In genomic region chr14:100143934-100144333, GRCh38 we compare ENCODE assay signal across 25 cellular contexts. TPM values are rescaled to one million over a fixed set of nuclear protein-coding genes. Genes with fewer than 3 reads are reported as not detected.
DNase-seq lines count a peak whose midpoint lies in the region; ATAC-seq, FAIRE-seq and TF ChIP-seq lines count a peak whose summit lies in the region.
"Had no signal": no experiment of that assay in that cellular context is flagged by ENCODE, and none has a peak within 500 bp of the region (broad histone marks: within the 10 kb centered on the region; RNA-seq: fewer than 3 reads in every experiment).

No MANE protein-coding gene starts in this region.

- no peak overlapping the region for H3K4me3 Mint-ChIP-seq in effector memory CD8-positive, alpha-beta T cell
- H3K4me3 Mint-ChIP-seq: CD8-positive, alpha-beta memory T cell; HFFc6 had no signal

- TF ChIP-seq RAD21 in HepG2 (CRISPR knock-in tag; IDR thresholded peaks at IDR 0.05), result no peak

- in situ Hi-C loops in HepG2 (cut with HindIII; ENCODE audit: extremely low pct_ligation_motif_present, low pct_unique_long_range_greater_than_20kb), result loop anchor here (5.0 kb wide), 1 partner anchor 48 kb away; no protein-coding TSS in a partner anchor

- no peaks in the 10 kb centered on the region for H3K9me3 ChIP-seq in HepG2 (ENCODE audit: low read length)
- no peaks in the 10 kb centered on the region for H3K9me3 ChIP-seq in right lobe of liver
- no peaks in the 10 kb centered on the region for H3K9me3 ChIP-seq in OCI-LY7 (ENCODE audit: low read length)
- H3K9me3 ChIP-seq in upper lobe of left lung, result no peaks in the 10 kb centered on the region
- H3K9me3 ChIP-seq: HAP-1 had no signal

- no peak overlapping the region for H2AFZ ChIP-seq in HepG2 (ENCODE audit: low read length)
- no peak overlapping the region for H2AFZ ChIP-seq in OCI-LY7 (ENCODE audit: low read length)

- no peaks in the 10 kb centered on the region for H3K79me2 ChIP-seq in HepG2 (ENCODE audit: insufficient read depth, low read length)
- H3K79me2 ChIP-seq in OCI-LY7 (ENCODE audit: insufficient read depth, low read depth, low read length), result no peaks in the 10 kb centered on the region

- H3K9me3 Mint-ChIP-seq in effector memory CD8-positive, alpha-beta T cell, result no peaks in the 10 kb centered on the region
- H3K9me3 Mint-ChIP-seq: HFFc6 had no signal

- CTCF ChIA-PET in HepG2 (lab: Yijun Ruan, JAX; ENCODE audit: low intra/inter-chr PET ratio, low total read pairs), result no interaction called here
- CTCF ChIA-PET in OCI-LY7 (lab: Charles Lee; ENCODE audit: unreplicated experiment), result no interaction called here

- WGBS in HepG2 (ENCODE audit: low lambda C conversion rate), result 96% methylated on average over 23 of the region's 23 CpGs
- WGBS in right lobe of liver (ENCODE audit: insufficient coverage, low coverage, low lambda C conversion rate, missing lambda C conversion rate), result 90% methylated on average over 10 of the region's 23 CpGs
- WGBS in upper lobe of left lung, 2 donors, result 93 to 95% methylated on average over 20 to 23 of the region's 23 CpGs

- peaks cover 64% of the 10 kb centered on the region for H3K36me3 Mint-ChIP-seq in effector memory CD8-positive, alpha-beta T cell (ENCODE audit: insufficient read depth)

- no peak for TF ChIP-seq POLR2A in HepG2 (IDR thresholded peaks at IDR 0.05; ENCODE audit: insufficient read depth in 1 of 2, low read depth in 2 of 2, low read length in 2 of 2)
- TF ChIP-seq POLR2A in right lobe of liver (IDR thresholded peaks at IDR 0.05), result no peak
- no peak for TF ChIP-seq POLR2A in upper lobe of left lung (IDR thresholded peaks at IDR 0.05)

- no peak for TF ChIP-seq CTCF in HepG2 (CRISPR knock-in tag; IDR thresholded peaks at IDR 0.05)
- no peak for TF ChIP-seq CTCF in right lobe of liver (IDR thresholded peaks at IDR 0.05)
- TF ChIP-seq CTCF in OCI-LY7 (conservative IDR thresholded peaks at IDR 0.05; ENCODE audit: low read length), result no peak
- TF ChIP-seq CTCF in upper lobe of left lung (IDR thresholded peaks at IDR 0.05), result no peak

- H4K20me1 ChIP-seq in HepG2 (ENCODE audit: insufficient read depth, low read length), result no peaks in the 10 kb centered on the region
- no peaks in the 10 kb centered on the region for H4K20me1 ChIP-seq in OCI-LY7 (ENCODE audit: insufficient read depth, low read length)

- BruUV-seq in HepG2 (replicated peaks; lab: Mats Ljungman, UMichigan), result no TSS peak
- TSS peak; percentile 55 for BruUV-seq in OCI-LY7 (replicated peaks; lab: Mats Ljungman, UMichigan)

- H3K9me2 ChIP-seq in OCI-LY7 (ENCODE audit: insufficient read depth, low read length), result no peaks in the 10 kb centered on the region

- POLR2A ChIA-PET in HepG2 (lab: Yijun Ruan, JAX) (interaction anchor here (1.5 to 3.3 kb wide), 2 partner anchors 12 to 50 kb away, joined by 5 to 33 read pairs; no protein-coding TSS in a partner anchor), OCI-LY7 (lab: Charles Lee) (no interaction called here)

- H3K9ac ChIP-seq in HepG2 (ENCODE audit: insufficient read depth, low read depth, low read length), result no peak overlapping the region

- H3K4me1 ChIP-seq in HepG2 (ENCODE audit: insufficient read depth, low read length), result peaks cover 68% of the 10 kb centered on the region
- peaks cover 0 to 13% (median 0%) of the 10 kb centered on the region in 4 donors for H3K4me1 ChIP-seq in right lobe of liver
- peaks cover 22% of the 10 kb centered on the region for H3K4me1 ChIP-seq in OCI-LY7 (ENCODE audit: insufficient read depth, low read length, poor library complexity, severe bottlenecking)
- H3K4me1 ChIP-seq in upper lobe of left lung, result peaks cover 54 to 77% (median 63%) of the 10 kb centered on the region in 4 donors
- H3K4me1 ChIP-seq: HAP-1 had no signal

- H3K36me3 ChIP-seq in HepG2 (replicated peaks in 1 of 2; ENCODE audit: control insufficient read depth in 1 of 2, insufficient read depth in 2 of 2, low read length in 2 of 2) (no peaks in the 10 kb centered on the region), right lobe of liver (peaks cover 0 to 2% (median 0%) of the 10 kb centered on the region in 4 donors), OCI-LY7 (ENCODE audit: insufficient read depth, low read length) (peaks cover 14% of the 10 kb centered on the region; the same call in 1 of the 2 replicates), upper lobe of left lung (peaks cover 0 to 11% (median 6%) of the 10 kb centered on the region in 4 donors)
- H3K36me3 ChIP-seq: HAP-1 had no signal

- H3K4me1 Mint-ChIP-seq in effector memory CD8-positive, alpha-beta T cell (ENCODE audit: low read depth in 2 of 2), result peaks cover 4 to 23% of the 10 kb centered on the region in 2 donors

- intact Hi-C loops in HepG2 (cut with micrococcal nuclease; ENCODE audit: unreplicated experiment) (no loop called here), right lobe of liver (cut with DNase I) (no loop called here), OCI-LY7 (cut with micrococcal nuclease; ENCODE audit: unreplicated experiment) (no loop called here), Right ventricle myocardium superior (cut with DNase I) (no loop called here)

- H3K27me3 Mint-ChIP-seq in effector memory CD8-positive, alpha-beta T cell, result no peaks in the 10 kb centered on the region

- no peaks in the 10 kb centered on the region for H3K27me3 ChIP-seq in HepG2 (ENCODE audit: control insufficient read depth in 1 of 2, insufficient read depth in 2 of 2, low read length in 2 of 2)
- no peaks in the 10 kb centered on the region for H3K27me3 ChIP-seq in right lobe of liver
- no peaks in the 10 kb centered on the region for H3K27me3 ChIP-seq in upper lobe of left lung

- H3K4me2 ChIP-seq in HepG2 (ENCODE audit: low read depth, low read length) (no peak overlapping the region), OCI-LY7 (ENCODE audit: low read length) (no peak overlapping the region)

- peak overlapping the region; percentile 67 to 82 for H3K27ac Mint-ChIP-seq in effector memory CD8-positive, alpha-beta T cell
- H3K27ac Mint-ChIP-seq: HFFc6 had no signal

- TF ChIP-seq EP300 in HepG2 (IDR thresholded peaks at IDR 0.05; ENCODE audit: low read depth in 2 of 2, low read length in 2 of 2) (no peak), HepG2 (CRISPR knock-in tag; IDR thresholded peaks at IDR 0.05; ENCODE audit: borderline replicate concordance) (no peak), upper lobe of left lung (IDR thresholded peaks at IDR 0.05) (no peak)

- no peak overlapping the region for H3K4me3 ChIP-seq in HepG2 (replicated peaks in 1 of 3; ENCODE audit: insufficient read depth in 1 of 3, low read depth in 2 of 3, low read length in 3 of 3)
- no peak overlapping the region for H3K4me3 ChIP-seq in right lobe of liver
- no peak overlapping the region for H3K4me3 ChIP-seq in OCI-LY7 (ENCODE audit: low read depth, low read length, poor library complexity, severe bottlenecking)
- H3K4me3 ChIP-seq in upper lobe of left lung, result no peak overlapping the region
- H3K4me3 ChIP-seq: HAP-1, SK-N-MC had no signal

- FAIRE-seq in HepG2 (lab: Jason Lieb, UNC), result no peak
- FAIRE-seq: GM12891 had no signal

- ATAC-seq in HepG2 (no peak), right lobe of liver (no peak), upper lobe of left lung (ENCODE audit: low FRiP score in 2 of 2) (no peak), Right ventricle myocardium superior (ENCODE audit: poor library complexity) (no peak)
- no peak for ATAC-seq in effector memory CD8-positive, alpha-beta T cell (replicated peaks)

- DNase-seq in HepG2 (ENCODE audit: low spot score) (no peak), right lobe of liver (no peak), OCI-LY7 (ENCODE audit: low spot score) (no peak), upper lobe of left lung (no peak), Right ventricle myocardium superior (no peak)
- no peak for DNase-seq in effector memory CD8-positive, alpha-beta T cell
- DNase-seq in activated CD4-positive, CD25-positive, alpha-beta regulatory T cell (lab: John Stamatoyannopoulos, UW), result no peak
- DNase-seq: CD8-positive, alpha-beta memory T cell; DMS79 treated with DMSO at 0.1 percent for 48 hours; GF-D8; GOT3; HFFc6; Karpas-422; NCI-H1092; NCI-H1417 treated with DMSO at 0.1 percent for 48 hours; NCI-H1694 treated with DMSO at 0.1 percent for 48 hours; NCI-H2081; NCI-H2227 treated with DMSO at 0.1 percent for 48 hours; NCI-H69; SHP77 treated with DMSO at 0.1 percent for 48 hours had no signal

- H3K27ac ChIP-seq in HepG2 (ENCODE audit: extremely low read length, insufficient read depth, low read length) (peak overlapping the region; percentile 97), right lobe of liver (no peak overlapping the region), OCI-LY7 (ENCODE audit: low read depth, low read length, poor library complexity, severe bottlenecking) (no peak overlapping the region), upper lobe of left lung (peak overlapping the region in 3 of 4 donors; percentile 70 to 89 (median 83))
- H3K27ac ChIP-seq: C4-2B, SK-N-MC had no signal

RNA-seq across cellular contexts. Expression of gene DEGS2, which starts 15.5 kb away (rescaled TPM):
- 0.09 TPM in 1 of 2 replicates, not detected in the other for total RNA-seq in HepG2 (2016; rRNA removed; fragmentation: Illumina TruSeq; extraction: Trizol)
- total RNA-seq in HepG2 (2016; cell fraction: cytosol; rRNA removed; fragmentation: Illumina TruSeq; extraction: Trizol; ENCODE audit: low read depth), result 0.18 and 0.30 TPM in 2 replicates
- total RNA-seq in HepG2 (2016; cell fraction: insoluble cytoplasmic fraction; rRNA removed; fragmentation: Illumina TruSeq; extraction: Trizol), result 0.04 TPM in 2 replicates
- 0.07 and 0.19 TPM in 2 replicates for total RNA-seq in HepG2 (2016; cell fraction: membrane; rRNA removed; fragmentation: Illumina TruSeq; extraction: Trizol)
- total RNA-seq in HepG2 (2016; cell fraction: nucleus; rRNA removed; fragmentation: Illumina TruSeq; extraction: Trizol), result 0.12 and 0.28 TPM in 2 replicates
- 0.09 and 0.14 TPM in 2 replicates for polyA plus RNA-seq in HepG2 (2011; rRNA removed)
- polyA plus RNA-seq in HepG2 (2011; cell fraction: cytosol; rRNA removed), result 0.15 and 0.30 TPM in 2 replicates
- polyA plus RNA-seq in HepG2 (2011; cell fraction: nucleus; rRNA removed), result 1.6 and 2.0 TPM in 2 replicates
- 0.25 and 0.91 TPM in 2 replicates for polyA plus RNA-seq in HepG2 (2012)
- not detected in 2 replicates for polyA plus RNA-seq in HepG2 (2016; cell fraction: cytosol; fragmentation: Illumina TruSeq; extraction: Trizol; ENCODE audit: low read depth)
- 0.07 TPM in 1 of 2 replicates, not detected in the other for polyA plus RNA-seq in HepG2 (2016; cell fraction: insoluble cytoplasmic fraction; fragmentation: Illumina TruSeq; extraction: Trizol; ENCODE audit: low read depth)
- not detected in 2 replicates for polyA plus RNA-seq in HepG2 (2016; cell fraction: membrane; fragmentation: Illumina TruSeq; extraction: Trizol; ENCODE audit: low read depth)
- 0.22 TPM in 1 of 2 replicates, not detected in the other for polyA plus RNA-seq in HepG2 (2016; cell fraction: nucleus; fragmentation: Illumina TruSeq; extraction: Trizol; ENCODE audit: insufficient read depth, low read depth)
- polyA minus RNA-seq in HepG2 (2011; rRNA and poly(A)+ RNA removed; ENCODE audit: low replicate concordance), result 0.30 and 1.6 TPM in 2 replicates
- 0.26 and 0.30 TPM in 2 replicates for polyA minus RNA-seq in HepG2 (2011; cell fraction: cytosol; rRNA and poly(A)+ RNA removed)
- polyA minus RNA-seq in HepG2 (2011; cell fraction: nucleus; rRNA and poly(A)+ RNA removed), result 0.37 and 0.90 TPM in 2 replicates
- under 1 TPM; 0.09 to 0.55 (median 0.22) TPM for total RNA-seq in right lobe of liver
- total RNA-seq in OCI-LY7 (2014; rRNA removed; shearing (Covaris generic)), result 2.0 and 8.3 TPM in 2 replicates
- total RNA-seq in OCI-LY7 (2022), result 12.2 and 14.6 TPM in 2 replicates
- total RNA-seq in upper lobe of left lung, result 10 to 100 TPM in 1 of 6 donors, 1 to 10 TPM in 5; 2.0 to 19.9 (median 5.4) TPM
- total RNA-seq in Right ventricle myocardium superior, result not detected
- total RNA-seq: A673, HFFc6 had no signal

Comparison
In these comparisons a context has a peak if more than half of its experiments do, and no peak if none do; other contexts are left out.
1. H3K27ac ChIP-seq: peak in HepG2 (single experiment) and upper lobe of left lung (3 of 4); none in right lobe of liver (0 of 3) and OCI-LY7 (single experiment).